In the genomic region with DNA sequence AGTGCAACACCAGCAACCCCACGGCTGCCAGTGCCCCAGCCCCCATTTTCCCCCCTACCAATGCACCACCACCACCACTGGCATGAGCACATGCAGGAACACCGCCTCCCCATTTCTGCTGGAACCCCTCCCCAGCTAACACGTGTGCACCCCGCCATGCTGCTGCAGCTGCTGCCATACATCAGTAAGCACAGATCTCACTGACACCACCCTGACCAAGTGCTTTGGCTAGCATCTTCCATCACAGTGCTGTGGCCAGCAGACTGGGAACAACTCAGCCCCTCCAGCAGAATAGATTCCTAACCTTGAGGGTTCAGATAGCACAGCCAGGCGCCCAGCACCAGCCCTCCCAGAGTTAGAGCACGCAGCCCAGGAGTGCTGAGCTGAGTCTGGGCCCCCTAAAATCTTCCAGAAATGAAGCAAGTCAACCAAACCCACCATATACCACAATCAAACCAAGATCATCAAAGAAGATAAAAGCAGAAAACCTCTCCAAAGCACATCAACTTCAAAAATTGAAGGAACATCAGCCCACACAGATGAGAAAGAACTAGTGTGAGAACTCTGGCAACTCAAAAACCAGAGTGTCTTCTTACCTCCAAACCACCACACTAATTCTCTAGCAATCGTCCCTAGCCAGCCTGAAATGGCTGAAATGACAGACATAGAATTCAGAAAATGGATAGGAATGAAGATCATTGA, we compare ENCODE assay signal across 1 cellular context.
TF ChIP-seq lines count a peak whose summit lies in the region.

No MANE protein-coding gene starts in this region.

TF ChIP-seq in GM12878, 131 proteins besides CTCF, POLR2A, EP300 and RAD21:
- peak; percentile 62; the same call in 1 of the 2 replicates for TF ChIP-seq TCF12 (IDR thresholded peaks at IDR 0.05; ENCODE audit: low read depth, low read length)
- no peak for TF ChIP-seq RELA (IDR thresholded peaks at IDR 0.05; ENCODE audit: borderline replicate concordance, partially characterized antibody)
- TF ChIP-seq, protein P1, sequence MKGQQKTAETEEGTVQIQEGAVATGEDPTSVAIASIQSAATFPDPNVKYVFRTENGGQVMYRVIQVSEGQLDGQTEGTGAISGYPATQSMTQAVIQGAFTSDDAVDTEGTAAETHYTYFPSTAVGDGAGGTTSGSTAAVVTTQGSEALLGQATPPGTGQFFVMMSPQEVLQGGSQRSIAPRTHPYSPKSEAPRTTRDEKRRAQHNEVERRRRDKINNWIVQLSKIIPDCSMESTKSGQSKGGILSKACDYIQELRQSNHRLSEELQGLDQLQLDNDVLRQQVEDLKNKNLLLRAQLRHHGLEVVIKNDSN (IDR thresholded peaks at IDR 0.05; ENCODE audit: borderline replicate concordance, extremely low read length, insufficient read depth, low read depth, low read length), result peak; percentile 32
- TF ChIP-seq PAX5 (IDR thresholded peaks at IDR 0.05; ENCODE audit: borderline replicate concordance, low read depth, low read length), result 0 out of 2 replicates have a peak, but pooled peaks have one; percentile 34
- TF ChIP-seq MXI1 (IDR thresholded peaks at IDR 0.05; ENCODE audit: low read depth, low read length), result no peak
- TF ChIP-seq PAX8 (IDR thresholded peaks at IDR 0.05), result no peak
- no peak for TF ChIP-seq SMAD1 (IDR thresholded peaks at IDR 0.05; ENCODE audit: low read depth, partially characterized antibody)
- TF ChIP-seq YY1 (IDR thresholded peaks at IDR 0.05; ENCODE audit: low read depth, low read length), result peak; percentile 32; the same call in 1 of the 2 replicates
- TF ChIP-seq POLR2AphosphoS2 (IDR thresholded peaks at IDR 0.05; ENCODE audit: low read depth, low read length), result no peak
- TF ChIP-seq, protein P2, sequence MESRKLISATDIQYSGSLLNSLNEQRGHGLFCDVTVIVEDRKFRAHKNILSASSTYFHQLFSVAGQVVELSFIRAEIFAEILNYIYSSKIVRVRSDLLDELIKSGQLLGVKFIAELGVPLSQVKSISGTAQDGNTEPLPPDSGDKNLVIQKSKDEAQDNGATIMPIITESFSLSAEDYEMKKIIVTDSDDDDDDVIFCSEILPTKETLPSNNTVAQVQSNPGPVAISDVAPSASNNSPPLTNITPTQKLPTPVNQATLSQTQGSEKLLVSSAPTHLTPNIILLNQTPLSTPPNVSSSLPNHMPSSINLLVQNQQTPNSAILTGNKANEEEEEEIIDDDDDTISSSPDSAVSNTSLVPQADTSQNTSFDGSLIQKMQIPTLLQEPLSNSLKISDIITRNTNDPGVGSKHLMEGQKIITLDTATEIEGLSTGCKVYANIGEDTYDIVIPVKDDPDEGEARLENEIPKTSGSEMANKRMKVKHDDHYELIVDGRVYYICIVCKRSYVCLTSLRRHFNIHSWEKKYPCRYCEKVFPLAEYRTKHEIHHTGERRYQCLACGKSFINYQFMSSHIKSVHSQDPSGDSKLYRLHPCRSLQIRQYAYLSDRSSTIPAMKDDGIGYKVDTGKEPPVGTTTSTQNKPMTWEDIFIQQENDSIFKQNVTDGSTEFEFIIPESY (IDR thresholded peaks at IDR 0.05), result peak; percentile 53; the same call in 1 of the 2 replicates
- no peak for TF ChIP-seq JUNB (IDR thresholded peaks at IDR 0.05)
- 0 out of 2 replicates have a peak, but pooled peaks have one; percentile 8 for TF ChIP-seq RUNX3 (IDR thresholded peaks at IDR 0.05; ENCODE audit: low read length)
- no peak for TF ChIP-seq BMI1 (IDR thresholded peaks at IDR 0.05; ENCODE audit: borderline replicate concordance)
- TF ChIP-seq TCF3 (IDR thresholded peaks at IDR 0.05; ENCODE audit: borderline replicate concordance, insufficient read depth, low read depth, low read length), result 0 out of 2 replicates have a peak, but pooled peaks have one; percentile 19
